Comparison of ENCODE assay signal across 26 cellular contexts in genomic region chr14:96801931-96802330, GRCh38.
"Had no signal": no experiment of that assay in that cellular context is flagged by ENCODE, and none has a peak within 500 bp of the region (broad histone marks: within the 10 kb centered on the region; RNA-seq: fewer than 3 reads in every experiment).

No MANE protein-coding gene starts in this region.

- ATAC-seq: activated CD4-positive, alpha-beta T cell treated with anti-CD3 and anti-CD28 coated beads for 36 hours; activated T-cell treated with anti-CD3 and anti-CD28 coated beads, Interleukin-2, amount 50 U/mL, for 4 hours; activated T-helper 17 cell treated with anti-CD3 and anti-CD28 coated beads, Interleukin-2, amount 50 U/mL, for 72 hours; esophagus mucosa; heart left ventricle had no signal

- H3K27ac Mint-ChIP-seq: activated CD4-positive, alpha-beta memory T cell treated with anti-CD3 and anti-CD28 coated beads for 36 hours; activated CD4-positive, alpha-beta T cell treated with anti-CD3 and anti-CD28 coated beads for 36 hours; activated CD4-positive, alpha-beta T cell treated with anti-CD3 and anti-CD28 coated beads, Interleukin-2, amount 10 ng/mL, durations not matched to agents 24 days and 14 days; activated naive CD8-positive, alpha-beta T cell; activated T-helper 17 cell treated with anti-CD3 and anti-CD28 coated beads, Interleukin-2, amount 50 U/mL, for 72 hours; dendritic cell treated with granulocyte-macrophage colony-stimulating factor and Interleukin-4, amounts not matched to agents 40 ng/mL and 50 ng/mL, for 4 days; endodermal cell had no signal

- H3K27me3 Mint-ChIP-seq: activated CD4-positive, alpha-beta memory T cell treated with anti-CD3 and anti-CD28 coated beads for 36 hours; activated CD4-positive, alpha-beta T cell treated with anti-CD3 and anti-CD28 coated beads for 36 hours; activated CD4-positive, alpha-beta T cell treated with anti-CD3 and anti-CD28 coated beads, Interleukin-2, amount 10 ng/mL, durations not matched to agents 24 days and 14 days; activated naive CD8-positive, alpha-beta T cell; activated T-helper 17 cell treated with anti-CD3 and anti-CD28 coated beads, Interleukin-2, amount 50 U/mL, for 72 hours; central memory CD8-positive, alpha-beta T cell; dendritic cell treated with granulocyte-macrophage colony-stimulating factor and Interleukin-4, amounts not matched to agents 40 ng/mL and 50 ng/mL, for 4 days had no signal

- H3K36me3 ChIP-seq: brain microvascular endothelial cell, heart left ventricle had no signal

- H3K9me3 ChIP-seq: heart left ventricle had no signal

- H3K27ac ChIP-seq: brain microvascular endothelial cell, coronary artery, dorsolateral prefrontal cortex, heart left ventricle had no signal

- H3K27me3 ChIP-seq: brain microvascular endothelial cell, dorsolateral prefrontal cortex, heart left ventricle had no signal

- H3K4me3 Mint-ChIP-seq: activated CD4-positive, alpha-beta memory T cell treated with anti-CD3 and anti-CD28 coated beads for 36 hours; activated CD4-positive, alpha-beta T cell treated with anti-CD3 and anti-CD28 coated beads for 36 hours; activated CD4-positive, alpha-beta T cell treated with anti-CD3 and anti-CD28 coated beads, Interleukin-2, amount 10 ng/mL, durations not matched to agents 24 days and 14 days; activated naive CD8-positive, alpha-beta T cell; activated T-cell treated with anti-CD3 and anti-CD28 coated beads, Interleukin-2, amount 50 U/mL, for 4 hours; activated T-helper 17 cell treated with anti-CD3 and anti-CD28 coated beads, Interleukin-2, amount 50 U/mL, for 72 hours; central memory CD8-positive, alpha-beta T cell; dendritic cell treated with granulocyte-macrophage colony-stimulating factor and Interleukin-4, amounts not matched to agents 40 ng/mL and 50 ng/mL, for 4 days; endodermal cell had no signal

- H3K9me3 Mint-ChIP-seq: activated CD4-positive, alpha-beta memory T cell treated with anti-CD3 and anti-CD28 coated beads for 36 hours; activated CD4-positive, alpha-beta T cell treated with anti-CD3 and anti-CD28 coated beads, Interleukin-2, amount 10 ng/mL, durations not matched to agents 24 days and 14 days; activated T-cell treated with anti-CD3 and anti-CD28 coated beads, Interleukin-2, amount 50 U/mL, for 4 hours; activated T-helper 17 cell treated with anti-CD3 and anti-CD28 coated beads, Interleukin-2, amount 50 U/mL, for 72 hours; central memory CD8-positive, alpha-beta T cell; dendritic cell treated with granulocyte-macrophage colony-stimulating factor and Interleukin-4, amounts not matched to agents 40 ng/mL and 50 ng/mL, for 4 days; endodermal cell had no signal

- H3K4me3 ChIP-seq: coronary artery, dorsolateral prefrontal cortex, heart left ventricle had no signal

- DNase-seq: activated CD4-positive, alpha-beta memory T cell treated with anti-CD3 and anti-CD28 coated beads for 36 hours; activated CD4-positive, alpha-beta T cell treated with anti-CD3 and anti-CD28 coated beads for 36 hours; activated CD4-positive, alpha-beta T cell treated with anti-CD3 and anti-CD28 coated beads, Interleukin-2, amount 10 ng/mL, durations not matched to agents 24 days and 14 days; activated CD4-positive, CD25-positive, alpha-beta regulatory T cell; activated CD4-positive, CD25-positive, alpha-beta regulatory T cell treated with anti-CD3 and anti-CD28 coated beads, Interleukin-2, amount 50 U/mL, for 72 hours; activated CD8-positive, alpha-beta memory T cell treated with anti-CD3 and anti-CD28 coated beads, Interleukin-2, amount 50 U/mL, for 48 hours; activated effector memory CD4-positive, alpha-beta T cell treated with Interleukin-2 at 50 U/mL for 16 hours; activated gamma-delta T cell treated with Interleukin-2 at 50 U/mL for 16 hours; activated naive CD4-positive, alpha-beta T cell treated with anti-CD3 and anti-CD28 coated beads, Interleukin-2, amount 50 U/mL, for 16 hours; activated naive CD4-positive, alpha-beta T cell treated with Interleukin-2 at 50 U/mL for 16 hours; activated T-cell treated with anti-CD3 and anti-CD28 coated beads, Interleukin-2, amount 50 U/mL, for 4 hours; amniotic stem cell; anterior cingulate cortex; brain microvascular endothelial cell; dorsolateral prefrontal cortex; effector memory CD4-positive, alpha-beta T cell; endodermal cell; foreskin fibroblast; heart left ventricle; hypothalamus had no signal
